In genomic region chr1:184297244-184297750, GRCh38 we compare ENCODE assay signal across 14 cellular contexts.
DNase-seq lines count a peak whose midpoint lies in the region; ATAC-seq and TF ChIP-seq lines count a peak whose summit lies in the region.
"Had no signal": no experiment of that assay in that cellular context is flagged by ENCODE, and none has a peak within 500 bp of the region (broad histone marks: within the 10 kb centered on the region; RNA-seq: fewer than 3 reads in every experiment).

No MANE protein-coding gene starts in this region.

- no peak overlapping the region for H3K4me3 ChIP-seq in A673 (ENCODE audit: low read depth, low read length, poor library complexity, severe bottlenecking)
- peak overlapping the region; percentile 64 for H3K4me3 ChIP-seq in SK-N-MC
- H3K4me3 ChIP-seq in skeletal muscle satellite cell (ENCODE audit: low read length) = no peak overlapping the region
- H3K4me3 ChIP-seq: dorsolateral prefrontal cortex had no signal

- H3K9me3 ChIP-seq in A673 (ENCODE audit: low read depth, low read length, poor library complexity, severe bottlenecking) = no peaks in the 10 kb centered on the region
- H3K9me3 ChIP-seq in SK-N-MC (ENCODE audit: low read depth, low read length) = no peaks in the 10 kb centered on the region
- H3K9me3 ChIP-seq in skeletal muscle satellite cell (replicated peaks; ENCODE audit: low read length) = no peaks in the 10 kb centered on the region

- ATAC-seq in left ventricle myocardium superior (peak; percentile 6), GM18870 (IDR thresholded peaks at IDR 0.05; ENCODE audit: unreplicated experiment) (no peak), HG03457 (IDR thresholded peaks at IDR 0.05; ENCODE audit: unreplicated experiment) (no peak)
- ATAC-seq: activated CD8-positive, alpha-beta T cell treated with anti-CD3 and anti-CD28 coated beads, Interleukin-2, amount 10 ng/mL, durations not matched to agents 7 days and 5 days; activated T-helper 17 cell treated with anti-CD3 and anti-CD28 coated beads, Interleukin-2, amount 50 U/mL, for 72 hours had no signal

- H3K4me1 Mint-ChIP-seq in activated T-helper 2 cell treated with anti-CD3 and anti-CD28 coated beads, Interferon-gamma antibody, Interleukin-2, Interleukin-4, amounts not matched to agents 10 μg/mL and 5 μg/mL and 100 μg/mL, durations not matched to agents 14 hours and 24 hours and 36 hours (ENCODE audit: low read depth) = no peaks in the 10 kb centered on the region
- H3K4me1 Mint-ChIP-seq: activated T-helper 17 cell treated with anti-CD3 and anti-CD28 coated beads, Interleukin-2, amount 50 U/mL, for 72 hours had no signal

- H3K36me3 Mint-ChIP-seq in activated T-helper 2 cell treated with anti-CD3 and anti-CD28 coated beads, Interferon-gamma antibody, Interleukin-2, Interleukin-4, amounts not matched to agents 10 μg/mL and 5 μg/mL and 100 μg/mL, durations not matched to agents 14 hours and 24 hours and 36 hours (ENCODE audit: low read depth) = no peaks in the 10 kb centered on the region

- peaks cover 3% of the 10 kb centered on the region for H3K27me3 Mint-ChIP-seq in activated T-helper 2 cell treated with anti-CD3 and anti-CD28 coated beads, Interferon-gamma antibody, Interleukin-2, Interleukin-4, amounts not matched to agents 10 μg/mL and 5 μg/mL and 100 μg/mL, durations not matched to agents 14 hours and 24 hours and 36 hours (ENCODE audit: low read depth)

- H3K4me1 ChIP-seq in A673 (ENCODE audit: insufficient read depth, low read length, poor library complexity, severe bottlenecking) (peaks cover 47% of the 10 kb centered on the region), skeletal muscle satellite cell (ENCODE audit: control insufficient read depth, insufficient read depth, low read length) (peaks cover 42% of the 10 kb centered on the region)

- POLR2A ChIA-PET in A673 (lab: Charles Lee; ENCODE audit: low non-redundant PET) = interaction anchor here (0.6 kb wide), 1 partner anchor 786 kb away, joined by 3 read pairs; no protein-coding TSS in a partner anchor

- CTCF ChIA-PET in A673 (lab: Charles Lee) = no interaction called here

- no peaks in the 10 kb centered on the region for H3K9me3 Mint-ChIP-seq in activated T-helper 2 cell treated with anti-CD3 and anti-CD28 coated beads, Interferon-gamma antibody, Interleukin-2, Interleukin-4, amounts not matched to agents 10 μg/mL and 5 μg/mL and 100 μg/mL, durations not matched to agents 14 hours and 24 hours and 36 hours

- H3K9ac ChIP-seq in SK-N-MC (ENCODE audit: insufficient read length) (no peak overlapping the region), skeletal muscle satellite cell (ENCODE audit: low read depth, low read length) (no peak overlapping the region)

- H3K4me3 Mint-ChIP-seq in activated T-helper 2 cell treated with anti-CD3 and anti-CD28 coated beads, Interferon-gamma antibody, Interleukin-2, Interleukin-4, amounts not matched to agents 10 μg/mL and 5 μg/mL and 100 μg/mL, durations not matched to agents 14 hours and 24 hours and 36 hours (ENCODE audit: low read depth) = no peak overlapping the region
- H3K4me3 Mint-ChIP-seq: activated CD8-positive, alpha-beta T cell treated with anti-CD3 and anti-CD28 coated beads, Interleukin-2, amount 10 ng/mL, durations not matched to agents 7 days and 5 days; activated T-helper 17 cell treated with anti-CD3 and anti-CD28 coated beads, Interleukin-2, amount 50 U/mL, for 72 hours had no signal

- no peak for DNase-seq in A673 (ENCODE audit: low spot score)
- DNase-seq in SK-N-MC (ENCODE audit: low read depth, low spot score) = no peak
- no peak for DNase-seq in left ventricle myocardium superior
- DNase-seq in SIG-M5 (lab: John Stamatoyannopoulos, UW) = no peak
- no peak for DNase-seq in activated T-helper 2 cell treated with anti-CD3 and anti-CD28 coated beads, Interferon-gamma antibody, Interleukin-2, Interleukin-4, amounts not matched to agents 10 μg/mL and 5 μg/mL and 100 μg/mL, durations not matched to agents 14 hours and 24 hours and 36 hours (ENCODE audit: low spot score)
- DNase-seq: activated CD8-positive, alpha-beta T cell treated with anti-CD3 and anti-CD28 coated beads, Interleukin-2, amount 10 ng/mL, durations not matched to agents 7 days and 5 days; Karpas-422; NCI-H345; stimulated activated naive CD4-positive, alpha-beta T cell had no signal

- BruUV-seq in A673 (replicated peaks; lab: Mats Ljungman, UMichigan) = no TSS peak

- no peak overlapping the region for H3K27ac Mint-ChIP-seq in activated T-helper 2 cell treated with anti-CD3 and anti-CD28 coated beads, Interferon-gamma antibody, Interleukin-2, Interleukin-4, amounts not matched to agents 10 μg/mL and 5 μg/mL and 100 μg/mL, durations not matched to agents 14 hours and 24 hours and 36 hours
- H3K27ac Mint-ChIP-seq: activated CD8-positive, alpha-beta T cell treated with anti-CD3 and anti-CD28 coated beads, Interleukin-2, amount 10 ng/mL, durations not matched to agents 7 days and 5 days; activated T-helper 17 cell treated with anti-CD3 and anti-CD28 coated beads, Interleukin-2, amount 50 U/mL, for 72 hours had no signal

- TF ChIP-seq CTCF in A673 (conservative IDR thresholded peaks at IDR 0.05; ENCODE audit: low read depth, low read length) = no peak

- H3K4me2 ChIP-seq in skeletal muscle satellite cell (ENCODE audit: low read length) = peak overlapping the region; percentile 68

- H3K27ac ChIP-seq in A673 (ENCODE audit: low read depth, low read length, poor library complexity, severe bottlenecking) (peak overlapping the region; percentile 85), SK-N-MC (peak overlapping the region; percentile 95)

- H3K27me3 ChIP-seq in A673 (replicated peaks; ENCODE audit: insufficient read depth, low read depth, low read length, poor library complexity) (no peaks in the 10 kb centered on the region), skeletal muscle satellite cell (ENCODE audit: control insufficient read depth, insufficient read depth, low read length) (no peaks in the 10 kb centered on the region)
- H3K27me3 ChIP-seq: dorsolateral prefrontal cortex had no signal

- intact Hi-C loops in A673 (cut with micrococcal nuclease; ENCODE audit: unreplicated experiment) (no loop called here), left ventricle myocardium superior (cut with micrococcal nuclease) (no loop called here)
- intact Hi-C loops in activated T-helper 2 cell treated with anti-CD3 and anti-CD28 coated beads, Interferon-gamma antibody, Interleukin-2, Interleukin-4, amounts not matched to agents 10 μg/mL and 5 μg/mL and 100 μg/mL, durations not matched to agents 14 hours and 24 hours and 36 hours (cut with micrococcal nuclease) = no loop called here

- H3K36me3 ChIP-seq in A673 (ENCODE audit: insufficient read depth, low read length, poor library complexity, severe bottlenecking) (no peaks in the 10 kb centered on the region), SK-N-MC (ENCODE audit: insufficient read depth, low read length) (no peaks in the 10 kb centered on the region), skeletal muscle satellite cell (ENCODE audit: insufficient read depth, low read length) (no peaks in the 10 kb centered on the region)
